14 cellular contexts compared by ENCODE assay signal in the genomic region with DNA sequence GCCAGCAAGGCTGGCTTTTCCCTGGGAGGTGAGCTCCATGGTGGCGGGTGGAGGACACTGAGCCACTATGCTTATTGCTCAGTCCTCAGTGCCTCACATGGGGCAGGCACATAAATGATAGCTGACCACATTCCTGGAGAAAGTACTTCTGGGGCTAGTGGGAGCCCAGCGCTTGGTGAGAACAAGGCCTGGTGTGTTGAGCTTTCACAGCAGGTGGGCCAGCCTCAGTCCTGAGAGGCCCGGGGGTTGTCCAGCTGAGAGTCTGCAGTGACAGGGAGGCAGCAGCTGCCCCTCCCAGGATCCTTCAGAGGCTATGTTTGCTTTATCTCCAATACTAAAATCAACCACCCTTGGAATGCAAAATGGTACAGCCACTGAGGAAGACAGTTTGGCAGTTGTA.
DNase-seq lines count a peak whose midpoint lies in the region; ATAC-seq and TF ChIP-seq lines count a peak whose summit lies in the region.
"Had no signal": no experiment of that assay in that cellular context is flagged by ENCODE, and none has a peak within 500 bp of the region (broad histone marks: within the 10 kb centered on the region; RNA-seq: fewer than 3 reads in every experiment).

No MANE protein-coding gene starts in this region.

- no peak overlapping the region for H3K27ac Mint-ChIP-seq in GM23338
- H3K27ac Mint-ChIP-seq in activated T-helper 17 cell treated with anti-CD3 and anti-CD28 coated beads, Interleukin-2, amount 50 U/mL, for 72 hours: no peak overlapping the region
- H3K27ac Mint-ChIP-seq: CD4-positive, alpha-beta memory T cell had no signal

- H2BK120ac ChIP-seq in neuronal stem cell (ENCODE audit: low read depth, low read length): no peak overlapping the region

- H3K4me3 ChIP-seq in GM23338 (no peak overlapping the region), neuronal stem cell (ENCODE audit: low read length in 2 of 2) (no peak overlapping the region), heart right ventricle (no peak overlapping the region)
- H3K4me3 ChIP-seq: HAP-1 had no signal

- no peak overlapping the region for H4K8ac ChIP-seq in neuronal stem cell (ENCODE audit: low read depth, low read length)

- H3F3A ChIP-seq in GM23338 (replicated peaks; ENCODE audit: low read depth): no peaks in the 10 kb centered on the region

- no peaks in the 10 kb centered on the region for H3K9me2 ChIP-seq in GM23338 (ENCODE audit: insufficient read depth)

- H2AFZ ChIP-seq in GM23338 (no peak overlapping the region), neuronal stem cell (ENCODE audit: low read length) (no peak overlapping the region)

- no peak overlapping the region for H3K4me2 ChIP-seq in GM23338
- H3K4me2 ChIP-seq in neuronal stem cell (ENCODE audit: insufficient read depth, low read length, poor library complexity, severe bottlenecking): no peak overlapping the region

- H3K27me3 ChIP-seq in GM23338 (ENCODE audit: insufficient read depth) (no peaks in the 10 kb centered on the region), neuronal stem cell (ENCODE audit: control insufficient read depth in 3 of 3, insufficient read depth in 3 of 3, low read depth in 1 of 3, low read length in 3 of 3) (no peaks in the 10 kb centered on the region), heart right ventricle (no peaks in the 10 kb centered on the region)

- no peak overlapping the region for H3K23ac ChIP-seq in neuronal stem cell (ENCODE audit: low read depth, low read length, poor library complexity)

- DNase-seq in GM23338 (ENCODE audit: low spot score) (no peak), NCI-H2029 (lab: John Stamatoyannopoulos, UW) (peak; percentile 34), SK-MEL-5 (ENCODE audit: low read depth, low spot score) (peak; percentile 2), neuronal stem cell (ENCODE audit: low spot score) (no peak), DMS79 treated with DMSO at 0.1 percent for 48 hours (lab: John Stamatoyannopoulos, UW) (no peak), heart right ventricle (no peak)
- DNase-seq: CD4-positive, alpha-beta memory T cell; Karpas-422; NCI-H1694 treated with DMSO at 0.1 percent for 48 hours; NK-92 treated with Interleukin-12 subunit alpha and Interleukin-12 subunit beta, amount 100 ng/mL, for 24 hours; OCI-M1 had no signal

- intact Hi-C loops in heart right ventricle (cut with DNase I): no loop called here

- H3K4me3 Mint-ChIP-seq in GM23338: no peak overlapping the region
- no peak overlapping the region for H3K4me3 Mint-ChIP-seq in activated T-helper 17 cell treated with anti-CD3 and anti-CD28 coated beads, Interleukin-2, amount 50 U/mL, for 72 hours
- H3K4me3 Mint-ChIP-seq: CD4-positive, alpha-beta memory T cell had no signal

- H3K4me1 Mint-ChIP-seq in GM23338: peaks cover 9% of the 10 kb centered on the region
- no peaks in the 10 kb centered on the region for H3K4me1 Mint-ChIP-seq in activated T-helper 17 cell treated with anti-CD3 and anti-CD28 coated beads, Interleukin-2, amount 50 U/mL, for 72 hours
- H3K4me1 Mint-ChIP-seq: CD4-positive, alpha-beta memory T cell had no signal

- no peak overlapping the region for H3K4ac ChIP-seq in neuronal stem cell (ENCODE audit: low read length)

- H3K4me1 ChIP-seq in GM23338 (ENCODE audit: insufficient read depth): no peaks in the 10 kb centered on the region
- H3K4me1 ChIP-seq in neuronal stem cell (ENCODE audit: control insufficient read depth in 2 of 2, insufficient read depth in 1 of 2, low read depth in 1 of 2, low read length in 2 of 2): peaks cover 4 to 9% of the 10 kb centered on the region in 2 donors
- H3K4me1 ChIP-seq in heart right ventricle: peaks cover 8 to 32% (median 15%) of the 10 kb centered on the region in 9 donors
- H3K4me1 ChIP-seq: HAP-1 had no signal

- H2BK12ac ChIP-seq in neuronal stem cell (ENCODE audit: low read length): no peak overlapping the region

- in situ Hi-C loops in SK-MEL-5 (cut with HindIII; ENCODE audit: low pct_unique_long_range_greater_than_20kb, low sequenced_read_pairs): no loop called here

- ATAC-seq in GM23338: peak; percentile 66
- no peak for ATAC-seq in activated T-helper 17 cell treated with anti-CD3 and anti-CD28 coated beads, Interleukin-2, amount 50 U/mL, for 72 hours (replicated peaks)
- ATAC-seq in heart right ventricle: no peak
- ATAC-seq: SK-N-SH treated with all-trans-retinoic acid at 6 μM for 48 hours had no signal

- no peaks in the 10 kb centered on the region for H3K79me1 ChIP-seq in neuronal stem cell (ENCODE audit: low read depth, low read length)

- H3K18ac ChIP-seq in neuronal stem cell (ENCODE audit: low read length): peak overlapping the region; percentile 2

- peaks cover 8% of the 10 kb centered on the region for H3K27me3 Mint-ChIP-seq in GM23338 (ENCODE audit: insufficient read depth, low read depth, poor library complexity)
- peaks cover 20% of the 10 kb centered on the region for H3K27me3 Mint-ChIP-seq in activated T-helper 17 cell treated with anti-CD3 and anti-CD28 coated beads, Interleukin-2, amount 50 U/mL, for 72 hours

- H3K36me3 Mint-ChIP-seq in GM23338 (ENCODE audit: low read depth): no peaks in the 10 kb centered on the region
- H3K36me3 Mint-ChIP-seq in activated T-helper 17 cell treated with anti-CD3 and anti-CD28 coated beads, Interleukin-2, amount 50 U/mL, for 72 hours (ENCODE audit: low read depth): no peaks in the 10 kb centered on the region
- H3K36me3 Mint-ChIP-seq: CD4-positive, alpha-beta memory T cell had no signal

- no peak overlapping the region for H2AK5ac ChIP-seq in neuronal stem cell (ENCODE audit: low read depth, low read length)

- no peak overlapping the region for H4K91ac ChIP-seq in neuronal stem cell (ENCODE audit: low read depth, low read length, poor library complexity)

- H3K9ac ChIP-seq in neuronal stem cell (ENCODE audit: low read depth, low read length, poor library complexity): no peak overlapping the region

- no peaks in the 10 kb centered on the region for H4K20me1 ChIP-seq in GM23338 (replicated peaks; ENCODE audit: insufficient read depth)

- no peaks in the 10 kb centered on the region for H3K79me2 ChIP-seq in GM23338 (replicated peaks; ENCODE audit: insufficient read depth)

- H3K27ac ChIP-seq in GM23338 (ENCODE audit: low read depth) (no peak overlapping the region), neuronal stem cell (replicated peaks; ENCODE audit: low read length) (no peak overlapping the region), heart right ventricle (no peak overlapping the region)

- H3K9me3 ChIP-seq in neuronal stem cell (replicated peaks in 1 of 2; ENCODE audit: control insufficient read depth in 2 of 2, insufficient read depth in 1 of 2, low read depth in 1 of 2, low read length in 2 of 2) (no peaks in the 10 kb centered on the region), heart right ventricle (no peaks in the 10 kb centered on the region)
- H3K9me3 ChIP-seq: HAP-1 had no signal

- H3K14ac ChIP-seq in neuronal stem cell (ENCODE audit: low read length): no peak overlapping the region

- no peak overlapping the region for H2BK5ac ChIP-seq in neuronal stem cell (ENCODE audit: low read length)

- no CpG with 5 or more reads among the region's 3 CpGs for WGBS in neuronal stem cell (ENCODE audit: extremely low coverage in 2 of 2, insufficient read length in 2 of 2, insufficient replicate concordance in 1 of 2), 2 donors
- 75 to 77% methylated on average over 3 of the region's 3 CpGs for WGBS in heart right ventricle, 2 donors

- H2BK15ac ChIP-seq in neuronal stem cell (ENCODE audit: low read length): no peak overlapping the region

- TF ChIP-seq CTCF in GM23338 (conservative IDR thresholded peaks at IDR 0.05; ENCODE audit: low read depth in 2 of 2): no peak
- no peak for TF ChIP-seq CTCF in heart right ventricle (IDR thresholded peaks at IDR 0.05)

- H3K36me3 ChIP-seq in GM23338 (ENCODE audit: insufficient read depth): no peaks in the 10 kb centered on the region
- no peaks in the 10 kb centered on the region for H3K36me3 ChIP-seq in neuronal stem cell (replicated peaks in 1 of 2; ENCODE audit: control insufficient read depth in 2 of 2, insufficient read depth in 2 of 2, low read length in 2 of 2)
- H3K36me3 ChIP-seq in heart right ventricle: no peaks in the 10 kb centered on the region
- H3K36me3 ChIP-seq: HAP-1 had no signal

- peaks cover 3% of the 10 kb centered on the region; the same call in 1 of the 3 replicates for H3K9me3 Mint-ChIP-seq in GM23338
- no peaks in the 10 kb centered on the region for H3K9me3 Mint-ChIP-seq in activated T-helper 17 cell treated with anti-CD3 and anti-CD28 coated beads, Interleukin-2, amount 50 U/mL, for 72 hours

TF ChIP-seq in GM23338, 12 proteins besides CTCF, POLR2A, EP300 and RAD21 (continues in another document):
- TF ChIP-seq ZNF331 (CRISPR knock-in tag; IDR thresholded peaks at IDR 0.05; ENCODE audit: low read depth) (no peak), ZNF114 (CRISPR knock-in tag; IDR thresholded peaks at IDR 0.05) (no peak), STAT1 (IDR thresholded peaks at IDR 0.05; ENCODE audit: unreplicated experiment) (no peak), EZH2 (IDR thresholded peaks at IDR 0.05; ENCODE audit: low read depth, unreplicated experiment) (no peak), CREB1 (CRISPR knock-in tag; IDR thresholded peaks at IDR 0.05; ENCODE audit: low read depth) (no peak), EZH2phosphoT487 (IDR thresholded peaks at IDR 0.05; ENCODE audit: unreplicated experiment) (no peak), JUNB (IDR thresholded peaks at IDR 0.05; ENCODE audit: unreplicated experiment) (no peak)
- TF ChIP-seq, protein P1, sequence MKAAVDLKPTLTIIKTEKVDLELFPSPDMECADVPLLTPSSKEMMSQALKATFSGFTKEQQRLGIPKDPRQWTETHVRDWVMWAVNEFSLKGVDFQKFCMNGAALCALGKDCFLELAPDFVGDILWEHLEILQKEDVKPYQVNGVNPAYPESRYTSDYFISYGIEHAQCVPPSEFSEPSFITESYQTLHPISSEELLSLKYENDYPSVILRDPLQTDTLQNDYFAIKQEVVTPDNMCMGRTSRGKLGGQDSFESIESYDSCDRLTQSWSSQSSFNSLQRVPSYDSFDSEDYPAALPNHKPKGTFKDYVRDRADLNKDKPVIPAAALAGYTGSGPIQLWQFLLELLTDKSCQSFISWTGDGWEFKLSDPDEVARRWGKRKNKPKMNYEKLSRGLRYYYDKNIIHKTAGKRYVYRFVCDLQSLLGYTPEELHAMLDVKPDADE (IDR thresholded peaks at IDR 0.05): no peak

Comparison
In these comparisons a context has a peak if more than half of its experiments do, and no peak if none do; other contexts are left out.
1. DNase-seq: peak in NCI-H2029 (single experiment) and SK-MEL-5 (single experiment); none in GM23338 (single experiment), neuronal stem cell (single experiment), DMS79 treated with DMSO at 0.1 percent for 48 hours (single experiment) and heart right ventricle (0 of 2).